ENCODE assay signal across 1 cellular context in the genomic region with DNA sequence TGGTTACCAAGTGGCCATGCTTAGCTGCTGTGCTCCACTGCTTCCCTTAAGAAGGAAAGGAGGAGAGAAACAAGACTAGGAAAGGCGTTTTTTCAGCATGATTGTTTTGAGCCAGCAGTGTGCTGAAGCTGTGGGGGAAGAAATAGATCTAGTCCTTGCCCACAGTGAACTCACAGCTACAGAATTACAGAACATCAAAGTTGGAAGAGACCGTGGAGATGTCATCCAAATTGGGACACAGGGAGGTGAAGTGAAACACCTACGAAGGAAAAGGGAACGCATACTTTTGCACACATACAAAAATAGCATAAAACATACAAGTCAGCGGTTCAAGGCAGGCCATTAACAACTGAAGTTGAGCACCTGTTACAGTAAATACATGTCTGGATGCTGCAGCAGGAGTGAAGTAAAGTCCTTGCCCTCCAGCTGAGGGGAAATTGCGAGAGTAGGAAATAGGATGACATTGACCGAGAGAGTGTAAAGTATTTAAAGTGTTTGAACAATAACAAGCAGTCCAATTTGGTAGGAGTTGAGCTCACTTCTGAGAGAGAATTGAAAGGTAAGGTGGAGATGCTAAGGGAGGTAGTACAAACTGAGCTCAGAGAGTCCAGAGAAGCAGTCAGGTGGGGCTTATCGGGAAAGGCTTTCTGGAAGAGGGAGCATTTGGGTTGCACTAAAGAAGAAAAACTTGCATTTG.
TF ChIP-seq lines count a peak whose summit lies in the region.

No MANE protein-coding gene starts in this region.

TF ChIP-seq in IMR-90, 13 proteins besides CTCF, POLR2A, EP300 and RAD21 (continued from another document):
- TF ChIP-seq RCOR1 (IDR thresholded peaks at IDR 0.05; ENCODE audit: insufficient replicate concordance, low read length) (no peak), CEBPB (IDR thresholded peaks at IDR 0.05; ENCODE audit: low read depth, low read length) (no peak), MAZ (IDR thresholded peaks at IDR 0.05; ENCODE audit: borderline replicate concordance, low read depth, low read length) (no peak), BHLHE40 (IDR thresholded peaks at IDR 0.05; ENCODE audit: low read depth, low read length) (no peak), NFE2L2 (IDR thresholded peaks at IDR 0.05; ENCODE audit: low read depth, low read length) (no peak), SMC3 (IDR thresholded peaks at IDR 0.05; ENCODE audit: low read depth, low read length) (no peak)
